ENCODE assay signal across 8 cellular contexts in genomic region chr16:31507617-31507928, GRCh38. TPM values are rescaled to one million over a fixed set of nuclear protein-coding genes. Genes with fewer than 3 reads are reported as not detected.
DNase-seq lines count a peak whose midpoint lies in the region; ATAC-seq, FAIRE-seq and TF ChIP-seq lines count a peak whose summit lies in the region.

No MANE protein-coding gene starts in this region.

- intact Hi-C loops in kidney (cut with DNase I) = no loop called here

- peak overlapping the region; percentile 84 to 95 for H3K9ac ChIP-seq in kidney (ENCODE audit: low read length in 2 of 2)
- H3K9ac ChIP-seq in subcutaneous abdominal adipose tissue (ENCODE audit: low read length in 5 of 5) = peak overlapping the region; percentile 87 to 99 (median 98)

- TF ChIP-seq CTCF in AG04449 (IDR thresholded peaks at IDR 0.05; ENCODE audit: insufficient read depth, low read length, missing control alignments) = no peak
- TF ChIP-seq CTCF in kidney (IDR thresholded peaks at IDR 0.05; ENCODE audit: borderline replicate concordance, extremely low read depth, insufficient read depth) = no peak

- POLR2A ChIA-PET in AG04449 (lab: Yijun Ruan, JAX) = interaction anchor here (1.0 to 2.0 kb wide), 7 partner anchors 9 to 65 kb away, joined by 3 to 8 read pairs (median 5); partner anchors contain the start of genes ARMC5 and ZNF843
- POLR2A ChIA-PET in activated CD8-positive, alpha-beta T cell treated with anti-CD3 and anti-CD28 coated beads, Interleukin-2, amount 10 ng/mL, durations not matched to agents 7 days and 5 days (lab: Charles Lee) = interaction anchor here (1.0 to 2.9 kb wide), 12 partner anchors 9 to 366 kb away, joined by 3 to 15 read pairs (median 5); partner anchors contain the start of genes ARMC5 and ZNF267

- H3K9me3 ChIP-seq in HAP-1 = no peaks in the 10 kb centered on the region
- H3K9me3 ChIP-seq in kidney (ENCODE audit: control insufficient read depth in 1 of 2, low read length in 2 of 2) = no peaks in the 10 kb centered on the region
- H3K9me3 ChIP-seq in subcutaneous abdominal adipose tissue (ENCODE audit: control insufficient read depth in 5 of 5, low read length in 5 of 5) = no peaks in the 10 kb centered on the region

- no peaks in the 10 kb centered on the region for H3K27me3 ChIP-seq in HAP-1 (ENCODE audit: low read depth)
- no peaks in the 10 kb centered on the region for H3K27me3 ChIP-seq in subcutaneous abdominal adipose tissue (ENCODE audit: control insufficient read depth in 5 of 5, insufficient read depth in 4 of 5, low read length in 5 of 5)

- peak; percentile 41 for ATAC-seq in activated CD8-positive, alpha-beta T cell treated with anti-CD3 and anti-CD28 coated beads, Interleukin-2, amount 10 ng/mL, durations not matched to agents 7 days and 5 days
- ATAC-seq in HG02885 (IDR thresholded peaks at IDR 0.05; ENCODE audit: poor library complexity, unreplicated experiment) = no peak

- CTCF ChIA-PET in AG04449 (lab: Yijun Ruan, JAX) = interaction anchor here (1.3 to 1.9 kb wide), 5 partner anchors 17 to 189 kb away, joined by 3 to 7 read pairs (median 4); partner anchors contain the start of genes ARMC5 and ZNF843
- CTCF ChIA-PET in activated CD8-positive, alpha-beta T cell treated with anti-CD3 and anti-CD28 coated beads, Interleukin-2, amount 10 ng/mL, durations not matched to agents 7 days and 5 days (lab: Charles Lee) = interaction anchor here (1.0 to 2.0 kb wide), 6 partner anchors 47 to 362 kb away, joined by 3 to 6 read pairs (median 4); no protein-coding TSS in a partner anchor

- H3K4me1 ChIP-seq in HAP-1 (peaks cover 4% of the 10 kb centered on the region), kidney (ENCODE audit: control insufficient read depth in 1 of 2, insufficient read depth in 1 of 2, low read depth in 1 of 2, low read length in 2 of 2) (peaks cover 6 to 13% of the 10 kb centered on the region in 2 donors), subcutaneous abdominal adipose tissue (ENCODE audit: control insufficient read depth in 5 of 5, insufficient read depth in 5 of 5, low read length in 5 of 5) (peaks cover 6 to 43% (median 34%) of the 10 kb centered on the region in 5 donors)

- H3K27me3 Mint-ChIP-seq in activated CD8-positive, alpha-beta T cell treated with anti-CD3 and anti-CD28 coated beads, Interleukin-2, amount 10 ng/mL, durations not matched to agents 7 days and 5 days (ENCODE audit: low read depth) = no peaks in the 10 kb centered on the region

- H3K36me3 Mint-ChIP-seq in activated CD8-positive, alpha-beta T cell treated with anti-CD3 and anti-CD28 coated beads, Interleukin-2, amount 10 ng/mL, durations not matched to agents 7 days and 5 days (ENCODE audit: low read depth) = peaks cover 13% of the 10 kb centered on the region

- peak overlapping the region; percentile 94 for H3K27ac Mint-ChIP-seq in activated CD8-positive, alpha-beta T cell treated with anti-CD3 and anti-CD28 coated beads, Interleukin-2, amount 10 ng/mL, durations not matched to agents 7 days and 5 days

- peaks cover 47% of the 10 kb centered on the region for H3K4me1 Mint-ChIP-seq in activated CD8-positive, alpha-beta T cell treated with anti-CD3 and anti-CD28 coated beads, Interleukin-2, amount 10 ng/mL, durations not matched to agents 7 days and 5 days (ENCODE audit: low read depth)

- FAIRE-seq in kidney (lab: Jason Lieb, UNC) = no peak

- in situ Hi-C loops in HAP-1 (cut with MboI; ENCODE audit: low sequenced_read_pairs) = no loop called here

- peak overlapping the region; percentile 96 for H3K4me3 Mint-ChIP-seq in activated CD8-positive, alpha-beta T cell treated with anti-CD3 and anti-CD28 coated beads, Interleukin-2, amount 10 ng/mL, durations not matched to agents 7 days and 5 days

- H3K9me3 Mint-ChIP-seq in activated CD8-positive, alpha-beta T cell treated with anti-CD3 and anti-CD28 coated beads, Interleukin-2, amount 10 ng/mL, durations not matched to agents 7 days and 5 days (ENCODE audit: insufficient read depth) = no peaks in the 10 kb centered on the region

- H3K4me3 ChIP-seq in AG04449 (ENCODE audit: low read depth, low read length) (peak overlapping the region; percentile 96), HAP-1 (peak overlapping the region; percentile 99), kidney (ENCODE audit: low read length in 2 of 2) (peak overlapping the region; percentile 89 to 98), subcutaneous abdominal adipose tissue (ENCODE audit: low read depth in 1 of 5, low read length in 5 of 5) (peak overlapping the region; percentile 93 to 98 (median 93))

- no peak for DNase-seq in AG04449 (ENCODE audit: low read depth, low spot score)
- DNase-seq in HAP-1 (ENCODE audit: low spot score in 2 of 2) = peak in 1 of 2 experiments; percentile 6
- no peak for DNase-seq in activated CD8-positive, alpha-beta T cell treated with anti-CD3 and anti-CD28 coated beads, Interleukin-2, amount 10 ng/mL, durations not matched to agents 7 days and 5 days
- DNase-seq in kidney = no peak
- no peak for DNase-seq in RPMI8226
- DNase-seq in kidney glomerular epithelial cell (lab: John Stamatoyannopoulos, UW) = no peak

- H3K36me3 ChIP-seq in HAP-1 (replicated peaks) = peaks cover 12% of the 10 kb centered on the region
- peaks cover 3 to 4% of the 10 kb centered on the region in 2 donors for H3K36me3 ChIP-seq in kidney (ENCODE audit: control insufficient read depth in 1 of 2, insufficient read depth in 2 of 2, low read length in 2 of 2)
- peaks cover 0 to 14% (median 5%) of the 10 kb centered on the region in 5 donors for H3K36me3 ChIP-seq in subcutaneous abdominal adipose tissue (ENCODE audit: control insufficient read depth in 5 of 5, insufficient read depth in 5 of 5, low read length in 5 of 5)

- H3K27ac ChIP-seq in kidney (ENCODE audit: low read depth in 2 of 2, low read length in 2 of 2) (peak overlapping the region in 1 of 2 donors; percentile 92), subcutaneous abdominal adipose tissue (ENCODE audit: low read depth, low read length) (peak overlapping the region; percentile 86)

RNA-seq across cellular contexts. Expression of gene RUSF1, which starts 0.6 kb away (rescaled TPM):
- 10 to 100 TPM; 31.7 to 32.8 TPM for total RNA-seq in activated CD8-positive, alpha-beta T cell treated with anti-CD3 and anti-CD28 coated beads, Interleukin-2, amount 10 ng/mL, durations not matched to agents 7 days and 5 days
- total RNA-seq in kidney = 69.2 TPM
- 51.8 TPM for polyA plus RNA-seq in kidney (ENCODE audit: insufficient read depth, low read depth, low replicate concordance)

RNA-seq across cellular contexts. Expression of gene AHSP, which starts 20.1 kb away (rescaled TPM):
- total RNA-seq in activated CD8-positive, alpha-beta T cell treated with anti-CD3 and anti-CD28 coated beads, Interleukin-2, amount 10 ng/mL, durations not matched to agents 7 days and 5 days = not detected
- not detected for total RNA-seq in kidney
- not detected for polyA plus RNA-seq in kidney (ENCODE audit: insufficient read depth, low read depth, low replicate concordance)

RNA-seq across cellular contexts. Expression of gene SLC5A2, which starts 24.6 kb away (rescaled TPM):
- under 1 TPM in 1 of 2 experiments, not detected in 1; 0.13 TPM for total RNA-seq in activated CD8-positive, alpha-beta T cell treated with anti-CD3 and anti-CD28 coated beads, Interleukin-2, amount 10 ng/mL, durations not matched to agents 7 days and 5 days
- total RNA-seq in kidney = 4.8 TPM
- polyA plus RNA-seq in kidney (ENCODE audit: insufficient read depth, low read depth, low replicate concordance) = 208 TPM

RNA-seq across cellular contexts. Expression of gene TGFB1I1, which starts 35.6 kb away (rescaled TPM):
- under 1 TPM; 0.83 to 0.92 TPM for total RNA-seq in activated CD8-positive, alpha-beta T cell treated with anti-CD3 and anti-CD28 coated beads, Interleukin-2, amount 10 ng/mL, durations not matched to agents 7 days and 5 days
- total RNA-seq in kidney = 54.4 TPM
- polyA plus RNA-seq in kidney (ENCODE audit: insufficient read depth, low read depth, low replicate concordance) = 27.5 TPM

RNA-seq across cellular contexts. Expression of gene ARMC5, which starts 48.3 kb away (rescaled TPM):
- 10 to 100 TPM; 18.9 to 19.1 TPM for total RNA-seq in activated CD8-positive, alpha-beta T cell treated with anti-CD3 and anti-CD28 coated beads, Interleukin-2, amount 10 ng/mL, durations not matched to agents 7 days and 5 days
- 9.6 TPM for total RNA-seq in kidney
- 10.9 TPM for polyA plus RNA-seq in kidney (ENCODE audit: insufficient read depth, low read depth, low replicate concordance)
